Comparison of ENCODE assay signal across 28 cellular contexts in the genomic region with DNA sequence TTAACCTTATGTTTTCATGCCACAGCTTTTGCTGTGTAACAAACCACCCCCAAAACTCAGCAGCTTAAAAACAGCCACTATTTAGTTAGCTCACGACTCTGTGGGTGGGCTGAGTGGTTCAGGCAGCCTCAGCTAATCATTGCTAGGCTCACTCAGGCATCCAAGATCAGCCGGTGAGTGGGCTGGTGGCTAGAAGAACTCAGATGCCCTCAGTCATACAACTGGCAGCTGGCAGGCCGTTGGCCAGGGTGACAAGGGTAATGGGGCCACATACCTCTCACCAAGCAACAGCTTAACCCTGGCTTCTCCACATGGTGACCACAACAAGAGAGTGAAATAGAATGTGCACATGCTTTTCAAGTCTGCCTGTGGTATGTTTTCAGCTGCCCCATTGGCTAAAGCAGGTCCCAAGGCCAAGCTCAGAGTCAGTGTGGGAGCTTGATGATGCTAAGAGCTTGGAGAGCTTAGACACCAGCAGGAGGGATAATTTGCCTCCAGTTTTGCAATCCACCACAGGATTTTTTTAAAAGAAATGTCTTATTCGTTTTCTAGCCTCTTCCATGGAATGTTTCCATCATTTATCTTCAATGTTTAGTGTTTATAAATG.
DNase-seq lines count a peak whose midpoint lies in the region; ATAC-seq, FAIRE-seq and TF ChIP-seq lines count a peak whose summit lies in the region.
"Had no signal": no experiment of that assay in that cellular context is flagged by ENCODE, and none has a peak within 500 bp of the region (broad histone marks: within the 10 kb centered on the region; RNA-seq: fewer than 3 reads in every experiment).

No MANE protein-coding gene starts in this region.

- H3K4me3 ChIP-seq in HAP-1: no peak overlapping the region
- H3K4me3 ChIP-seq: K562, right lobe of liver, transverse colon had no signal

- no peaks in the 10 kb centered on the region for H3K36me3 Mint-ChIP-seq in WTC11
- H3K36me3 Mint-ChIP-seq: activated naive CD8-positive, alpha-beta T cell treated with anti-CD3 and anti-CD28 coated beads for 36 hours had no signal

- H3K27ac Mint-ChIP-seq in WTC11: no peak overlapping the region
- H3K27ac Mint-ChIP-seq: activated CD4-positive, alpha-beta T cell treated with anti-CD3 and anti-CD28 coated beads, Interleukin-2, amount 10 ng/mL, durations not matched to agents 7 days and 5 days; activated naive CD8-positive, alpha-beta T cell treated with anti-CD3 and anti-CD28 coated beads for 36 hours; B cell; dendritic cell treated with granulocyte-macrophage colony-stimulating factor and Interleukin-4, amounts not matched to agents 40 ng/mL and 50 ng/mL, for 4 days; HFFc6 had no signal

- no peaks in the 10 kb centered on the region for H3K4me1 ChIP-seq in HAP-1
- H3K4me1 ChIP-seq: right lobe of liver, transverse colon had no signal

- CTCF ChIA-PET in WTC11 (lab: Charles Lee): interaction anchor here (1.5 kb wide), 1 partner anchor 236 kb away, joined by 3 read pairs; no protein-coding TSS in a partner anchor

- H3K36me3 ChIP-seq in HAP-1 (replicated peaks): no peaks in the 10 kb centered on the region
- H3K36me3 ChIP-seq: right lobe of liver, transverse colon had no signal

- DNase-seq in H4 (ENCODE audit: low spot score) (peak; percentile 23), WTC11 (ENCODE audit: low spot score) (no peak), left kidney (ENCODE audit: low read depth, low spot score) (peak; percentile 61), retina (peak; percentile 77), D721Med (ENCODE audit: insufficient read length, low spot score) (no peak), HAP-1 (ENCODE audit: low spot score in 2 of 2) (no peak), hippocampal formation (lab: John Stamatoyannopoulos, UW) (no peak), pons (ENCODE audit: low spot score) (no peak)
- DNase-seq: activated CD4-positive, alpha-beta T cell treated with anti-CD3 and anti-CD28 coated beads, Interleukin-2, amount 10 ng/mL, durations not matched to agents 7 days and 5 days; activated effector memory CD4-positive, alpha-beta T cell treated with Interleukin-2 at 50 U/mL for 16 hours; activated naive CD8-positive, alpha-beta T cell treated with anti-CD3 and anti-CD28 coated beads for 36 hours; foreskin fibroblast; head of caudate nucleus; HFFc6; kidney; NCI-H1092 treated with DMSO at 0.1 percent for 48 hours; NCI-H187; NCI-H446 treated with DMSO at 0.1 percent for 48 hours; NCI-H82; right lobe of liver; SIG-M5; stimulated activated CD4-positive, alpha-beta T cell treated with anti-CD3 and anti-CD28 coated beads, Interleukin-4, amount 100 ng/mL, for 1 hour; T1000; transverse colon had no signal

- H3K27me3 ChIP-seq in HAP-1 (ENCODE audit: low read depth): no peaks in the 10 kb centered on the region
- H3K27me3 ChIP-seq: right lobe of liver, transverse colon had no signal

- FAIRE-seq in D721Med (lab: Jason Lieb, UNC): no peak
- FAIRE-seq: K562, kidney had no signal

- POLR2A ChIA-PET in WTC11 (lab: Charles Lee): interaction anchor here (0.7 kb wide), 1 partner anchor 388 kb away, joined by 3 read pairs; no protein-coding TSS in a partner anchor

- H3K9me3 Mint-ChIP-seq in WTC11: no peaks in the 10 kb centered on the region
- H3K9me3 Mint-ChIP-seq: activated CD4-positive, alpha-beta T cell treated with anti-CD3 and anti-CD28 coated beads, Interleukin-2, amount 10 ng/mL, durations not matched to agents 7 days and 5 days; central memory CD8-positive, alpha-beta T cell; dendritic cell treated with granulocyte-macrophage colony-stimulating factor and Interleukin-4, amounts not matched to agents 40 ng/mL and 50 ng/mL, for 4 days had no signal

- ATAC-seq in WTC11: peak; percentile 32; the same call in 1 of the 2 replicates
- ATAC-seq: K562, right lobe of liver had no signal

- H3K27me3 Mint-ChIP-seq in WTC11 (ENCODE audit: low read depth): no peaks in the 10 kb centered on the region
- H3K27me3 Mint-ChIP-seq: activated CD4-positive, alpha-beta T cell treated with anti-CD3 and anti-CD28 coated beads, Interleukin-2, amount 10 ng/mL, durations not matched to agents 7 days and 5 days; B cell had no signal

- in situ Hi-C loops in HAP-1 (cut with MboI; ENCODE audit: low sequenced_read_pairs): no loop called here

- no peak overlapping the region for H3K4me3 Mint-ChIP-seq in WTC11
- H3K4me3 Mint-ChIP-seq: activated CD4-positive, alpha-beta T cell treated with anti-CD3 and anti-CD28 coated beads, Interleukin-2, amount 10 ng/mL, durations not matched to agents 7 days and 5 days; activated naive CD8-positive, alpha-beta T cell treated with anti-CD3 and anti-CD28 coated beads for 36 hours; B cell; central memory CD8-positive, alpha-beta T cell; dendritic cell treated with granulocyte-macrophage colony-stimulating factor and Interleukin-4, amounts not matched to agents 40 ng/mL and 50 ng/mL, for 4 days; HFFc6 had no signal

- no peak for TF ChIP-seq CTCF in WTC11 (IDR thresholded peaks at IDR 0.05)
- no peak for TF ChIP-seq CTCF in D721Med (IDR thresholded peaks at IDR 0.05; ENCODE audit: insufficient read depth, missing control alignments)

- H3K9me3 ChIP-seq in HAP-1: no peaks in the 10 kb centered on the region
- H3K9me3 ChIP-seq: right lobe of liver, transverse colon had no signal

- peaks cover 11% of the 10 kb centered on the region for H3K4me1 Mint-ChIP-seq in WTC11
- H3K4me1 Mint-ChIP-seq: activated CD4-positive, alpha-beta T cell treated with anti-CD3 and anti-CD28 coated beads, Interleukin-2, amount 10 ng/mL, durations not matched to agents 7 days and 5 days; activated naive CD8-positive, alpha-beta T cell treated with anti-CD3 and anti-CD28 coated beads for 36 hours; B cell; central memory CD8-positive, alpha-beta T cell had no signal

TF ChIP-seq in WTC11, 78 proteins besides CTCF, POLR2A, EP300 and RAD21 (continues in another document):
- TF ChIP-seq ZNF396 (CRISPR knock-in tag; IDR thresholded peaks at IDR 0.05; ENCODE audit: borderline replicate concordance): no peak
- no peak for TF ChIP-seq ZNF671 (CRISPR knock-in tag; IDR thresholded peaks at IDR 0.05)
- TF ChIP-seq RORB (CRISPR knock-in tag; IDR thresholded peaks at IDR 0.05): no peak
- TF ChIP-seq, protein P1, sequence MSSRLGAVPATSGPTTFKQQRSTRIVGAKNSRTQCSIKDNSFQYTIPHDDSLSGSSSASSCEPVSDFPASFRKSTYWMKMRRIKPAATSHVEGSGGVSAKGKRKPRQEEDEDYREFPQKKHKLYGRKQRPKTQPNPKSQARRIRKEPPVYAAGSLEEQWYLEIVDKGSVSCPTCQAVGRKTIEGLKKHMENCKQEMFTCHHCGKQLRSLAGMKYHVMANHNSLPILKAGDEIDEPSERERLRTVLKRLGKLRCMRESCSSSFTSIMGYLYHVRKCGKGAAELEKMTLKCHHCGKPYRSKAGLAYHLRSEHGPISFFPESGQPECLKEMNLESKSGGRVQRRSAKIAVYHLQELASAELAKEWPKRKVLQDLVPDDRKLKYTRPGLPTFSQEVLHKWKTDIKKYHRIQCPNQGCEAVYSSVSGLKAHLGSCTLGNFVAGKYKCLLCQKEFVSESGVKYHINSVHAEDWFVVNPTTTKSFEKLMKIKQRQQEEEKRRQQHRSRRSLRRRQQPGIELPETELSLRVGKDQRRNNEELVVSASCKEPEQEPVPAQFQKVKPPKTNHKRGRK (CRISPR knock-in tag; IDR thresholded peaks at IDR 0.05; ENCODE audit: borderline replicate concordance): no peak
- TF ChIP-seq ZNF416 (CRISPR knock-in tag; IDR thresholded peaks at IDR 0.05): no peak
- no peak for TF ChIP-seq KAT7 (CRISPR knock-in tag; IDR thresholded peaks at IDR 0.05; ENCODE audit: borderline replicate concordance)
- TF ChIP-seq NFATC4 (CRISPR knock-in tag; IDR thresholded peaks at IDR 0.05): no peak
- TF ChIP-seq CREB1 (CRISPR knock-in tag; IDR thresholded peaks at IDR 0.05): no peak
- TF ChIP-seq TP53 (CRISPR knock-in tag; IDR thresholded peaks at IDR 0.05): no peak
- TF ChIP-seq, protein P2, sequence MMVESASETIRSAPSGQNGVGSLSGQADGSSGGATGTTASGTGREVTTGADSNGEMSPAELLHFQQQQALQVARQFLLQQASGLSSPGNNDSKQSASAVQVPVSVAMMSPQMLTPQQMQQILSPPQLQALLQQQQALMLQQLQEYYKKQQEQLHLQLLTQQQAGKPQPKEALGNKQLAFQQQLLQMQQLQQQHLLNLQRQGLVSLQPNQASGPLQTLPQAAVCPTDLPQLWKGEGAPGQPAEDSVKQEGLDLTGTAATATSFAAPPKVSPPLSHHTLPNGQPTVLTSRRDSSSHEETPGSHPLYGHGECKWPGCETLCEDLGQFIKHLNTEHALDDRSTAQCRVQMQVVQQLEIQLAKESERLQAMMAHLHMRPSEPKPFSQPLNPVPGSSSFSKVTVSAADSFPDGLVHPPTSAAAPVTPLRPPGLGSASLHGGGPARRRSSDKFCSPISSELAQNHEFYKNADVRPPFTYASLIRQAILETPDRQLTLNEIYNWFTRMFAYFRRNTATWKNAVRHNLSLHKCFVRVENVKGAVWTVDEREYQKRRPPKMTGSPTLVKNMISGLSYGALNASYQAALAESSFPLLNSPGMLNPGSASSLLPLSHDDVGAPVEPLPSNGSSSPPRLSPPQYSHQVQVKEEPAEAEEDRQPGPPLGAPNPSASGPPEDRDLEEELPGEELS (CRISPR knock-in tag; IDR thresholded peaks at IDR 0.05): no peak
- no peak for TF ChIP-seq ATF1 (CRISPR knock-in tag; IDR thresholded peaks at IDR 0.05)

Comparison
In these comparisons a context has a peak if more than half of its experiments do, and no peak if none do; other contexts are left out.
1. DNase-seq: peak in H4 (single experiment), left kidney (single experiment) and retina (single experiment); none in WTC11 (single experiment), D721Med (single experiment), HAP-1 (0 of 2), hippocampal formation (0 of 2) and pons (single experiment).